Comparison of ENCODE assay signal across 15 cellular contexts in the genomic region with DNA sequence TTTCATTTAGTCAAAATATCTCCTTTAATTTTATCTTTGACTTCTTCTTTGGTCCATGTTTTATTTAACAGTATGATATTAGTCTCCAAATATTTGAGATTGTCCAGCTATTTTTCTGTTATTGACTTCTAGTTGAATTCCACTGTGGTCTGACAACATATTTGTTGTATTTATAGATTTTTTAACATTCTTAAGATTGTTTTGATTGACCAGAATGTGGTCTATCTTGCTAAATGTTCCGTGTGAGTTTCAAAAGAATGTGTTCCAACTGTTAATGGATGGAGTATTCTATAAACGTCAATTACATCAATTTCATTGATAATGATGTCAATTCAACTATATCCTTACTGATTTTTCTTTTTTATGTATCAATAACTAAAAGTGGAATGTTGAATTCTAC.
A peak's percentile ranks its signal among the peaks of the same experiment; 100 is the strongest.
DNase-seq lines count a peak whose midpoint lies in the region; ATAC-seq, FAIRE-seq and TF ChIP-seq lines count a peak whose summit lies in the region.
"Had no signal": no experiment of that assay in that cellular context is flagged by ENCODE, and none has a peak within 500 bp of the region (broad histone marks: within the 10 kb centered on the region; RNA-seq: fewer than 3 reads in every experiment).

No MANE protein-coding gene starts in this region.

- peaks cover 6% of the 10 kb centered on the region; the same call in 1 of the 2 replicates for H3K9me3 Mint-ChIP-seq in HFFc6

- no peak overlapping the region for H3K9ac ChIP-seq in SK-N-SH

- peaks cover 5% of the 10 kb centered on the region for H3K36me3 Mint-ChIP-seq in HFFc6 (ENCODE audit: low read depth)
- H3K36me3 Mint-ChIP-seq: CD8-positive, alpha-beta memory T cell; IgD-negative memory B cell had no signal

- peaks cover 24% of the 10 kb centered on the region for H3K4me1 Mint-ChIP-seq in HFFc6 (ENCODE audit: low read depth)
- H3K4me1 Mint-ChIP-seq: CD8-positive, alpha-beta memory T cell; IgD-negative memory B cell had no signal

- no peak overlapping the region; the same call in 1 of the 2 replicates for H2AFZ ChIP-seq in SK-N-SH (ENCODE audit: low read depth)

- no peaks in the 10 kb centered on the region for H3K36me3 ChIP-seq in SK-N-SH (replicated peaks in 1 of 2; ENCODE audit: control insufficient read depth in 1 of 2, insufficient read depth in 2 of 2, low read length in 1 of 2)
- H3K36me3 ChIP-seq: Peyer's patch had no signal

- H3K4me1 ChIP-seq in SK-N-SH (ENCODE audit: control insufficient read depth in 1 of 2, insufficient read depth in 2 of 2, low read depth in 1 of 2, low read length in 1 of 2) = no peaks in the 10 kb centered on the region
- H3K4me1 ChIP-seq: Peyer's patch had no signal

- FAIRE-seq in islet of Langerhans (lab: Jason Lieb, UNC) = peak; percentile 74
- FAIRE-seq: D721Med had no signal

- no peaks in the 10 kb centered on the region for H3K79me2 ChIP-seq in SK-N-SH (ENCODE audit: insufficient read depth)

- TF ChIP-seq CTCF in HFFc6 (IDR thresholded peaks at IDR 0.05) (no peak), cardiac fibroblast (IDR thresholded peaks at IDR 0.05; ENCODE audit: low read depth, low read length) (no peak), SK-N-SH (IDR thresholded peaks at IDR 0.05) (no peak)

- ATAC-seq in stimulated activated naive CD8-positive, alpha-beta T cell treated with anti-CD3 and anti-CD28 coated beads, Interleukin-15, Interleukin-2, amounts not matched to agents 100 U/mL and 50 U/mL, for 24 hours = no peak
- ATAC-seq in HG03432 (IDR thresholded peaks at IDR 0.05; ENCODE audit: unreplicated experiment) (no peak), HG03378 (IDR thresholded peaks at IDR 0.05; ENCODE audit: unreplicated experiment) (no peak)

- no peaks in the 10 kb centered on the region for H3K27me3 ChIP-seq in SK-N-SH (ENCODE audit: insufficient read depth)
- H3K27me3 ChIP-seq: Peyer's patch had no signal

- H3K4me3 ChIP-seq in cardiac fibroblast (replicated peaks in 1 of 2; ENCODE audit: low read depth in 2 of 2, low read length in 2 of 2) (no peak overlapping the region), SK-N-SH (ENCODE audit: low read depth in 2 of 2, low read length in 1 of 2) (no peak overlapping the region)
- H3K4me3 ChIP-seq: Peyer's patch had no signal

- no peak overlapping the region for H3K27ac ChIP-seq in SK-N-SH (ENCODE audit: low read depth in 2 of 2, low read length in 1 of 2)
- H3K27ac ChIP-seq: HL-60, Peyer's patch had no signal

- TF ChIP-seq RAD21 in SK-N-SH (IDR thresholded peaks at IDR 0.05; ENCODE audit: low read length) = no peak

- H3K9me3 ChIP-seq in SK-N-SH = no peaks in the 10 kb centered on the region
- H3K9me3 ChIP-seq: Peyer's patch had no signal

- CTCF ChIA-PET in SK-N-SH (lab: Yijun Ruan, JAX) = interaction anchor here (1.4 kb wide), 1 partner anchor 10 kb away, joined by 3 read pairs; no protein-coding TSS in a partner anchor

- 14% methylated on average over 2 of the region's 2 CpGs for WGBS in SK-N-SH (ENCODE audit: low lambda C conversion rate)

- H3K4me3 Mint-ChIP-seq in HFFc6 = no peak overlapping the region
- H3K4me3 Mint-ChIP-seq: CD8-positive, alpha-beta memory T cell; IgD-negative memory B cell had no signal

- no peak overlapping the region for H3K4me2 ChIP-seq in SK-N-SH

- no peaks in the 10 kb centered on the region for H3K9me2 ChIP-seq in SK-N-SH

- DNase-seq in HFFc6 (peak; percentile 35), cardiac fibroblast (ENCODE audit: low read depth in 2 of 2) (peak; percentile 16 to 28), SK-N-SH (no peak)
- no peak for DNase-seq in stimulated activated naive CD8-positive, alpha-beta T cell treated with anti-CD3 and anti-CD28 coated beads, Interleukin-15, Interleukin-2, amounts not matched to agents 100 U/mL and 50 U/mL, for 24 hours
- DNase-seq: C1 segment of cervical spinal cord; CD8-positive, alpha-beta memory T cell; Karpas-422; NCI-H1105; Peyer's patch had no signal

- H3K27me3 Mint-ChIP-seq in HFFc6 (ENCODE audit: insufficient read depth) = no peaks in the 10 kb centered on the region
- H3K27me3 Mint-ChIP-seq: CD8-positive, alpha-beta memory T cell; IgD-negative memory B cell had no signal

- H3K27ac Mint-ChIP-seq in HFFc6 = no peak overlapping the region
- H3K27ac Mint-ChIP-seq: CD8-positive, alpha-beta memory T cell; IgD-negative memory B cell had no signal

- H3F3A ChIP-seq in SK-N-SH (replicated peaks; ENCODE audit: insufficient read depth) = no peaks in the 10 kb centered on the region

- POLR2A ChIA-PET in SK-N-SH (lab: Yijun Ruan, JAX) = no interaction called here

- H4K20me1 ChIP-seq in SK-N-SH (ENCODE audit: insufficient read depth) = no peaks in the 10 kb centered on the region

- TF ChIP-seq EP300 in SK-N-SH (IDR thresholded peaks at IDR 0.05; ENCODE audit: borderline replicate concordance in 1 of 2, low read depth in 1 of 2, low read length in 1 of 2) = no peak

TF ChIP-seq in SK-N-SH, 30 proteins besides CTCF, POLR2A, EP300 and RAD21:
- TF ChIP-seq SMC3 (IDR thresholded peaks at IDR 0.05; ENCODE audit: low read depth, low read length) = no peak
- TF ChIP-seq, protein P1, sequence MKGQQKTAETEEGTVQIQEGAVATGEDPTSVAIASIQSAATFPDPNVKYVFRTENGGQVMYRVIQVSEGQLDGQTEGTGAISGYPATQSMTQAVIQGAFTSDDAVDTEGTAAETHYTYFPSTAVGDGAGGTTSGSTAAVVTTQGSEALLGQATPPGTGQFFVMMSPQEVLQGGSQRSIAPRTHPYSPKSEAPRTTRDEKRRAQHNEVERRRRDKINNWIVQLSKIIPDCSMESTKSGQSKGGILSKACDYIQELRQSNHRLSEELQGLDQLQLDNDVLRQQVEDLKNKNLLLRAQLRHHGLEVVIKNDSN (IDR thresholded peaks at IDR 0.05; ENCODE audit: borderline replicate concordance, low read depth) = no peak
- TF ChIP-seq, protein P2, sequence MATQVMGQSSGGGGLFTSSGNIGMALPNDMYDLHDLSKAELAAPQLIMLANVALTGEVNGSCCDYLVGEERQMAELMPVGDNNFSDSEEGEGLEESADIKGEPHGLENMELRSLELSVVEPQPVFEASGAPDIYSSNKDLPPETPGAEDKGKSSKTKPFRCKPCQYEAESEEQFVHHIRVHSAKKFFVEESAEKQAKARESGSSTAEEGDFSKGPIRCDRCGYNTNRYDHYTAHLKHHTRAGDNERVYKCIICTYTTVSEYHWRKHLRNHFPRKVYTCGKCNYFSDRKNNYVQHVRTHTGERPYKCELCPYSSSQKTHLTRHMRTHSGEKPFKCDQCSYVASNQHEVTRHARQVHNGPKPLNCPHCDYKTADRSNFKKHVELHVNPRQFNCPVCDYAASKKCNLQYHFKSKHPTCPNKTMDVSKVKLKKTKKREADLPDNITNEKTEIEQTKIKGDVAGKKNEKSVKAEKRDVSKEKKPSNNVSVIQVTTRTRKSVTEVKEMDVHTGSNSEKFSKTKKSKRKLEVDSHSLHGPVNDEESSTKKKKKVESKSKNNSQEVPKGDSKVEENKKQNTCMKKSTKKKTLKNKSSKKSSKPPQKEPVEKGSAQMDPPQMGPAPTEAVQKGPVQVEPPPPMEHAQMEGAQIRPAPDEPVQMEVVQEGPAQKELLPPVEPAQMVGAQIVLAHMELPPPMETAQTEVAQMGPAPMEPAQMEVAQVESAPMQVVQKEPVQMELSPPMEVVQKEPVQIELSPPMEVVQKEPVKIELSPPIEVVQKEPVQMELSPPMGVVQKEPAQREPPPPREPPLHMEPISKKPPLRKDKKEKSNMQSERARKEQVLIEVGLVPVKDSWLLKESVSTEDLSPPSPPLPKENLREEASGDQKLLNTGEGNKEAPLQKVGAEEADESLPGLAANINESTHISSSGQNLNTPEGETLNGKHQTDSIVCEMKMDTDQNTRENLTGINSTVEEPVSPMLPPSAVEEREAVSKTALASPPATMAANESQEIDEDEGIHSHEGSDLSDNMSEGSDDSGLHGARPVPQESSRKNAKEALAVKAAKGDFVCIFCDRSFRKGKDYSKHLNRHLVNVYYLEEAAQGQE (IDR thresholded peaks at IDR 0.05; ENCODE audit: low read depth, low read length) = no peak

Comparison
In these comparisons a context has a peak if more than half of its experiments do, and no peak if none do; other contexts are left out.
1. DNase-seq: peak in HFFc6 (single experiment) and cardiac fibroblast (2 of 2); none in stimulated activated naive CD8-positive, alpha-beta T cell treated with anti-CD3 and anti-CD28 coated beads, Interleukin-15, Interleukin-2, amounts not matched to agents 100 U/mL and 50 U/mL, for 24 hours (single experiment) and SK-N-SH (single experiment).